ENCODE assay signal across 15 cellular contexts in the genomic region with DNA sequence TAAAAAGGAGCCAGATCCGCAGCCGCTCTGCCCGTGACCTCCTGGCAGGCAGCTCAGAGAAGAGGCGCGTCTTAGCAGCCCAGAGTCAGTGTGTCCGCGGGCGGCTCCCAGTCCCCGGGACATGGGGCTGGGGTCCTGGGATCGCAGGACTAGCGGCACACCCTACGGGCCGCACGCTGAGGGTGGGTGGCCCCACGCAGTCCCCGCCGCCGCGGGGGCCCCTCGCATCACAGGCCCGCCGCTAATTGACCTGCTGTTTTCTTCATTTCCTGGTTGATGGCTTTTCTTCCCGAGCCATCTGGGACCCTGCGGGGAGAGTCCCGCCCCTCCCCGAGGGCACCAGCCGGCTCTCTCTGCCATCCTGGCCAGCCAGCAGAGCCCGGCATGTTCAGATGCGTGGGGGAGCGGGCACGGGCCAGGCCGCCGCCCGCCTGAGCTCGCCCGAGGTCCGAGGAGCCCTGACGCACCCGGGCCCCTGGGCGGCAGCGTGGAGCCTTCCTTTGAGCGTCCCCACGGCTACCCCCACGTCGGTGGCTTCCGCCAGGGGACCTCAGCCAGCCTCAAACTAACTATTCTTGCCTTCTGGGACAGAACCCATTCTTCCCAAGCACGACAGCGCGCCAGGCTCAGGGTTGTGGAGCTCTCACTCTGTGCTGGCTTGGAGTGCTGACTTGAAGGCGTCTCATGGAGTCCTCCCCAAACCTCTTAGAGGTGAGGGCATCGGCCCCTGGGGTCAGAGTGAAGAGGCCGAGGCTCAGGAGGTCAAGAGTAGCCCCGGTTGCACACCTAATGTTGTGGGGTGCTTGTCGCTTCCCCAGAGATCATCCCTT. TPM values are rescaled to one million over a fixed set of nuclear protein-coding genes. Genes with fewer than 3 reads are reported as not detected.
DNase-seq lines count a peak whose midpoint lies in the region; ATAC-seq and TF ChIP-seq lines count a peak whose summit lies in the region.
"Had no signal": no experiment of that assay in that cellular context is flagged by ENCODE, and none has a peak within 500 bp of the region (broad histone marks: within the 10 kb centered on the region; RNA-seq: fewer than 3 reads in every experiment).

No MANE protein-coding gene starts in this region.

- DNase-seq in kidney epithelial cell (ENCODE audit: low read depth): no peak
- DNase-seq in 8988T: no peak
- DNase-seq in T-helper 2 cell: no peak
- DNase-seq: CD8-positive, alpha-beta memory T cell; effector CD4-positive, alpha-beta T cell; NCI-H1092 treated with DMSO at 0.1 percent for 48 hours; transverse colon had no signal

- peak overlapping the region; percentile 7; the same call in 1 of the 2 replicates for H3K9ac ChIP-seq in HUES64 (ENCODE audit: low read depth, low read length)

- peak overlapping the region; percentile 52 for H3K4me3 ChIP-seq in HUES64 (ENCODE audit: low read length)
- H3K4me3 ChIP-seq in kidney epithelial cell (ENCODE audit: low read depth, low read length): peak overlapping the region; percentile 36
- H3K4me3 ChIP-seq: ovary had no signal

- peaks cover 51% of the 10 kb centered on the region for H3K27me3 ChIP-seq in HUES64 (ENCODE audit: insufficient read depth, low read length)
- peaks cover 10% of the 10 kb centered on the region for H3K27me3 ChIP-seq in kidney epithelial cell (ENCODE audit: control insufficient read depth, insufficient read depth, low read length)
- H3K27me3 ChIP-seq: ovary had no signal

- H3K9me3 ChIP-seq in HUES64 (ENCODE audit: insufficient read depth, low read depth, low read length): no peaks in the 10 kb centered on the region
- H3K9me3 ChIP-seq: ovary, transverse colon had no signal

- H3K27me3 Mint-ChIP-seq in stimulated activated memory B cell treated with anti-CD40 and anti-IgM and Interleukin-4, amounts not matched to agents 10 μg/mL and 1 μg/mL and 100 μg/mL, for 72 hours: peaks cover 30% of the 10 kb centered on the region

- H3K27ac ChIP-seq in HUES64 (ENCODE audit: low read depth, low read length): no peak overlapping the region
- H3K27ac ChIP-seq: ovary, transverse colon had no signal

- H3K9me3 Mint-ChIP-seq in stimulated activated memory B cell treated with anti-CD40 and anti-IgM and Interleukin-4, amounts not matched to agents 10 μg/mL and 1 μg/mL and 100 μg/mL, for 72 hours: no peaks in the 10 kb centered on the region
- H3K9me3 Mint-ChIP-seq: activated naive CD4-positive, alpha-beta T cell treated with anti-CD3 and anti-CD28 coated beads, Interleukin-2, amount 50 U/mL, for 24 hours; T-helper 1 cell treated with Interleukin-12 subunit alpha and Interleukin-12 subunit beta and Interleukin-4 antibody, amounts not matched to agents 30 μg/mL and 1 μg/mL, for 36 hours had no signal

- H3K4me1 Mint-ChIP-seq in stimulated activated memory B cell treated with anti-CD40 and anti-IgM and Interleukin-4, amounts not matched to agents 10 μg/mL and 1 μg/mL and 100 μg/mL, for 72 hours: peaks cover 5% of the 10 kb centered on the region
- H3K4me1 Mint-ChIP-seq: CD8-positive, alpha-beta memory T cell had no signal

- H3K4me3 Mint-ChIP-seq in stimulated activated memory B cell treated with anti-CD40 and anti-IgM and Interleukin-4, amounts not matched to agents 10 μg/mL and 1 μg/mL and 100 μg/mL, for 72 hours: no peak overlapping the region
- H3K4me3 Mint-ChIP-seq: activated naive CD4-positive, alpha-beta T cell treated with anti-CD3 and anti-CD28 coated beads, Interleukin-2, amount 50 U/mL, for 24 hours; CD8-positive, alpha-beta memory T cell; T-helper 1 cell treated with Interleukin-12 subunit alpha and Interleukin-12 subunit beta and Interleukin-4 antibody, amounts not matched to agents 30 μg/mL and 1 μg/mL, for 36 hours had no signal

- no peak overlapping the region for H3K27ac Mint-ChIP-seq in stimulated activated memory B cell treated with anti-CD40 and anti-IgM and Interleukin-4, amounts not matched to agents 10 μg/mL and 1 μg/mL and 100 μg/mL, for 72 hours
- H3K27ac Mint-ChIP-seq: activated naive CD4-positive, alpha-beta T cell treated with anti-CD3 and anti-CD28 coated beads, Interleukin-2, amount 50 U/mL, for 24 hours; CD8-positive, alpha-beta memory T cell; T-helper 1 cell treated with Interleukin-12 subunit alpha and Interleukin-12 subunit beta and Interleukin-4 antibody, amounts not matched to agents 30 μg/mL and 1 μg/mL, for 36 hours had no signal

- ATAC-seq in esophagus mucosa: peak; percentile 59
- ATAC-seq in stimulated activated memory B cell treated with anti-CD40 and anti-IgM and Interleukin-4, amounts not matched to agents 10 μg/mL and 1 μg/mL and 100 μg/mL, for 72 hours: peak; percentile 14
- no peak for ATAC-seq in HG02678 (IDR thresholded peaks at IDR 0.05; ENCODE audit: unreplicated experiment)
- ATAC-seq in HG03571 (IDR thresholded peaks at IDR 0.05; ENCODE audit: unreplicated experiment): no peak

- WGBS in HUES64: 13% methylated on average over 54 of the region's 54 CpGs

- no peaks in the 10 kb centered on the region for H3K36me3 Mint-ChIP-seq in stimulated activated memory B cell treated with anti-CD40 and anti-IgM and Interleukin-4, amounts not matched to agents 10 μg/mL and 1 μg/mL and 100 μg/mL, for 72 hours
- H3K36me3 Mint-ChIP-seq: activated naive CD4-positive, alpha-beta T cell treated with anti-CD3 and anti-CD28 coated beads, Interleukin-2, amount 50 U/mL, for 24 hours; CD8-positive, alpha-beta memory T cell had no signal

- H3K36me3 ChIP-seq in HUES64 (ENCODE audit: insufficient read depth, low read length) (no peaks in the 10 kb centered on the region), kidney epithelial cell (ENCODE audit: control insufficient read depth, insufficient read depth, low read length) (no peaks in the 10 kb centered on the region)
- H3K36me3 ChIP-seq: ovary, transverse colon had no signal

- H3K4me1 ChIP-seq in HUES64 (ENCODE audit: insufficient read depth, low read length): 0 out of 2 replicates have a peak, but pooled peaks cover 3% of the 10 kb centered on the region

- no peak for TF ChIP-seq CTCF in kidney epithelial cell (IDR thresholded peaks at IDR 0.05; ENCODE audit: insufficient read depth, low read length, poor library complexity, severe bottlenecking)

RNA-seq across cellular contexts. Expression of gene CACNA2D3, which starts 34.6 kb away (rescaled TPM):
- polyA plus RNA-seq in HUES64 (2013, experiment 1 of 2): 0.75 TPM
- 1.3 TPM for polyA plus RNA-seq in HUES64 (2013, experiment 2 of 2)
- total RNA-seq in esophagus mucosa: 7.0 TPM
- 0.17 and 0.55 TPM in 2 replicates for total RNA-seq in kidney epithelial cell
- total RNA-seq: CD8-positive, alpha-beta memory T cell had no signal
- polyA plus RNA-seq: CD8-positive, alpha-beta memory T cell had no signal

Comparison
In these comparisons a context has a peak if more than half of its experiments do, and no peak if none do; other contexts are left out.
1. ATAC-seq: peak in esophagus mucosa (single experiment) and stimulated activated memory B cell treated with anti-CD40 and anti-IgM and Interleukin-4, amounts not matched to agents 10 μg/mL and 1 μg/mL and 100 μg/mL, for 72 hours (single experiment); none in HG02678 (single experiment) and HG03571 (single experiment).